ENCODE assay signal across 29 cellular contexts in the genomic region with DNA sequence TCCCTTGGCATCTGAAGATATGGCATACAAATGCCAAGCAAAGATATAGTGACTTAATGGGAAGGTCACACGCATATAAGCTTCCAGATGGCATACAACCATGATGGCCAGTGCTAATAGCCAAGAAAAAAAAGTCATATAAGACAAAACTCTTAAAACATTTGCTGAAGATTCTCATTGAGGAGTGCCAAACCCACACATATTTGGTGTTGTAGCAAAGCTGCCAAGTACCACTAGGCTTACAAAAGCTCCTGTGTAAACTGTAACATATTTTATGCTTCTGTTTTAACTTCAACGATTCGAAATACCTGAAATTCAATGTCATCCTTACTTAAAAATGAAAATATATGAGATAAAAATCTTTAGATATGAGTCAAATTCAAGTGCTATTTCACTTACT.
"Had no signal": no experiment of that assay in that cellular context is flagged by ENCODE, and none has a peak within 500 bp of the region (broad histone marks: within the 10 kb centered on the region; RNA-seq: fewer than 3 reads in every experiment).

No MANE protein-coding gene starts in this region.

- H3K9me3 ChIP-seq: esophagus squamous epithelium, gastroesophageal sphincter, heart left ventricle, left lung, mucosa of descending colon, psoas muscle, sigmoid colon, suprapubic skin, transverse colon, upper lobe of right lung, uterus had no signal

- H3K27me3 ChIP-seq: esophagus squamous epithelium, foreskin keratinocyte, gastroesophageal sphincter, heart left ventricle, hepatocyte, left lung, neural progenitor cell, sigmoid colon, suprapubic skin, transverse colon, upper lobe of right lung, uterus had no signal

- H2AFZ ChIP-seq: hepatocyte, neural progenitor cell had no signal

- H3K4me2 ChIP-seq: hepatocyte, neural progenitor cell had no signal

- H3K4me3 ChIP-seq: coronary artery, esophagus squamous epithelium, gastroesophageal sphincter, heart left ventricle, hepatocyte, left lung, mucosa of descending colon, neural progenitor cell, psoas muscle, sigmoid colon, suprapubic skin, transverse colon, upper lobe of right lung, uterus had no signal

- H3K36me3 Mint-ChIP-seq: mesothelial cell of epicardium; naive thymus-derived CD4-positive, alpha-beta T cell; neural progenitor cell; stimulated activated memory B cell treated with anti-CD40 and anti-IgM and Interleukin-4, amounts not matched to agents 10 μg/mL and 1 μg/mL and 100 μg/mL, for 72 hours had no signal

- H3K36me3 ChIP-seq: esophagus squamous epithelium, gastroesophageal sphincter, heart left ventricle, left lung, neural progenitor cell, sigmoid colon, suprapubic skin, transverse colon, upper lobe of right lung, uterus had no signal

- H3K27ac ChIP-seq: coronary artery, esophagus squamous epithelium, foreskin keratinocyte, gastroesophageal sphincter, heart left ventricle, hepatocyte, left lung, neural progenitor cell, psoas muscle, sigmoid colon, suprapubic skin, transverse colon, upper lobe of right lung, uterus had no signal

- H3K27me3 Mint-ChIP-seq: effector memory CD8-positive, alpha-beta T cell; naive thymus-derived CD4-positive, alpha-beta T cell; stimulated activated memory B cell treated with anti-CD40 and anti-IgM and Interleukin-4, amounts not matched to agents 10 μg/mL and 1 μg/mL and 100 μg/mL, for 72 hours; stimulated activated naive CD8-positive, alpha-beta T cell treated with anti-CD3 and anti-CD28 coated beads, Interleukin-15, Interleukin-2, amounts not matched to agents 100 ng/mL and 50 ng/mL, for 24 hours had no signal

- H3K4me1 Mint-ChIP-seq: naive thymus-derived CD4-positive, alpha-beta T cell; neural progenitor cell; stimulated activated memory B cell treated with anti-CD40 and anti-IgM and Interleukin-4, amounts not matched to agents 10 μg/mL and 1 μg/mL and 100 μg/mL, for 72 hours had no signal

- H3K9me3 Mint-ChIP-seq: mesothelial cell of epicardium; nephron; neural progenitor cell; stimulated activated naive CD8-positive, alpha-beta T cell treated with anti-CD3 and anti-CD28 coated beads, Interleukin-15, Interleukin-2, amounts not matched to agents 100 ng/mL and 50 ng/mL, for 24 hours had no signal

- DNase-seq: dermis blood vessel endothelial cell; effector memory CD8-positive, alpha-beta T cell; erythroblast; esophagus squamous epithelium; foreskin keratinocyte; heart left ventricle; left cardiac atrium; left lung; mesenchymal stem cell; mucosa of descending colon; naive thymus-derived CD4-positive, alpha-beta T cell; posterior cingulate gyrus; psoas muscle; right cardiac atrium; sigmoid colon; stimulated activated CD4-positive, alpha-beta T cell treated with anti-CD3 and anti-CD28 coated beads, Interleukin-2, amount 100 ng/mL, for 24 hours; stimulated activated CD4-positive, alpha-beta T cell treated with anti-CD3 and anti-CD28 coated beads, Interleukin-4, amount 100 ng/mL, for 4 hours; transverse colon; upper lobe of right lung; uterus had no signal

- H3K4me3 Mint-ChIP-seq: effector memory CD8-positive, alpha-beta T cell; mesothelial cell of epicardium; naive thymus-derived CD4-positive, alpha-beta T cell; nephron; neural progenitor cell; stimulated activated memory B cell treated with anti-CD40 and anti-IgM and Interleukin-4, amounts not matched to agents 10 μg/mL and 1 μg/mL and 100 μg/mL, for 72 hours; stimulated activated naive CD8-positive, alpha-beta T cell treated with anti-CD3 and anti-CD28 coated beads, Interleukin-15, Interleukin-2, amounts not matched to agents 100 ng/mL and 50 ng/mL, for 24 hours had no signal

- H3K27ac Mint-ChIP-seq: effector memory CD8-positive, alpha-beta T cell; mesothelial cell of epicardium; naive thymus-derived CD4-positive, alpha-beta T cell; nephron; neural progenitor cell; stimulated activated memory B cell treated with anti-CD40 and anti-IgM and Interleukin-4, amounts not matched to agents 10 μg/mL and 1 μg/mL and 100 μg/mL, for 72 hours; stimulated activated naive CD8-positive, alpha-beta T cell treated with anti-CD3 and anti-CD28 coated beads, Interleukin-15, Interleukin-2, amounts not matched to agents 100 ng/mL and 50 ng/mL, for 24 hours had no signal

- H3K4me1 ChIP-seq: esophagus squamous epithelium, foreskin keratinocyte, gastroesophageal sphincter, heart left ventricle, left lung, neural progenitor cell, psoas muscle, sigmoid colon, suprapubic skin, transverse colon, upper lobe of right lung, uterus had no signal

- H3K79me2 ChIP-seq: hepatocyte had no signal

- ATAC-seq: effector memory CD8-positive, alpha-beta T cell; foreskin keratinocyte; gastroesophageal sphincter; heart left ventricle; left cardiac atrium; left lung; mucosa of descending colon; naive thymus-derived CD4-positive, alpha-beta T cell; psoas muscle; right cardiac atrium; upper lobe of right lung had no signal

- H3K9ac ChIP-seq: neural progenitor cell had no signal
